12 cellular contexts compared by ENCODE assay signal in genomic region chr4:124030038-124030638, GRCh38.
DNase-seq lines count a peak whose midpoint lies in the region; ATAC-seq and TF ChIP-seq lines count a peak whose summit lies in the region.
"Had no signal": no experiment of that assay in that cellular context is flagged by ENCODE, and none has a peak within 500 bp of the region (broad histone marks: within the 10 kb centered on the region; RNA-seq: fewer than 3 reads in every experiment).

No MANE protein-coding gene starts in this region.

- no peaks in the 10 kb centered on the region for H3K36me3 ChIP-seq in psoas muscle (ENCODE audit: insufficient read depth in 1 of 2, low read depth in 1 of 2)
- H3K36me3 ChIP-seq: vagina had no signal

- H3K4me3 ChIP-seq in AG10803 (ENCODE audit: low read length): no peak overlapping the region
- no peak overlapping the region for H3K4me3 ChIP-seq in psoas muscle
- H3K4me3 ChIP-seq in dorsolateral prefrontal cortex: no peak overlapping the region
- H3K4me3 ChIP-seq: vagina had no signal

- H3K9me3 ChIP-seq in psoas muscle: no peaks in the 10 kb centered on the region
- H3K9me3 ChIP-seq: vagina had no signal

- H3K27me3 ChIP-seq in psoas muscle (ENCODE audit: insufficient read depth in 3 of 3, low read length in 2 of 3): no peaks in the 10 kb centered on the region
- H3K27me3 ChIP-seq in dorsolateral prefrontal cortex: no peaks in the 10 kb centered on the region
- H3K27me3 ChIP-seq: vagina had no signal

- WGBS in adipose tissue, 3 donors: 35 to 49% (median 43%) methylated on average over 3 of the region's 3 CpGs
- 26 to 42% (median 27%) methylated on average over 3 of the region's 3 CpGs for WGBS in psoas muscle, 3 donors

- DNase-seq in AG10803 (ENCODE audit: low read depth) (peak; percentile 47), left ventricle myocardium superior (peak; percentile 33), psoas muscle (no peak), midbrain (lab: John Stamatoyannopoulos, UW) (no peak), dorsolateral prefrontal cortex (no peak)
- DNase-seq: activated gamma-delta T cell treated with Interleukin-2 at 50 U/mL for 16 hours, NCI-H1105, NCI-H345 had no signal

- peaks cover 3% of the 10 kb centered on the region for H3K4me1 ChIP-seq in psoas muscle
- H3K4me1 ChIP-seq: vagina had no signal

- TF ChIP-seq CTCF in AG10803 (conservative IDR thresholded peaks at IDR 0.05; ENCODE audit: low read length) (no peak), psoas muscle (IDR thresholded peaks at IDR 0.05) (no peak), dorsolateral prefrontal cortex (IDR thresholded peaks at IDR 0.05 in 54 of 56, conservative IDR thresholded peaks at IDR 0.05 in 2 of 56; ENCODE audit: low read depth in 1 of 56, partially characterized antibody in 56 of 56) (no peak)

- ATAC-seq in left ventricle myocardium superior (peak; percentile 97), psoas muscle (peak; percentile 53 to 89 (median 64)), HG02623 (IDR thresholded peaks at IDR 0.05; ENCODE audit: unreplicated experiment) (no peak), HG02763 (IDR thresholded peaks at IDR 0.05; ENCODE audit: unreplicated experiment) (no peak)

- H3K27ac ChIP-seq in adipose tissue (ENCODE audit: low read depth, low read length): peak overlapping the region; percentile 75
- H3K27ac ChIP-seq in psoas muscle: no peak overlapping the region
- no peak overlapping the region for H3K27ac ChIP-seq in dorsolateral prefrontal cortex
- H3K27ac ChIP-seq: vagina had no signal

- intact Hi-C loops in left ventricle myocardium superior (cut with micrococcal nuclease): no loop called here
- intact Hi-C loops in psoas muscle (cut with DNase I): no loop called here
- intact Hi-C loops in dorsolateral prefrontal cortex (cut with DNase I): no loop called here

Comparison
In these comparisons a context has a peak if more than half of its experiments do, and no peak if none do; other contexts are left out.
1. DNase-seq: peak in AG10803 (single experiment) and left ventricle myocardium superior (single experiment); none in psoas muscle (0 of 2), midbrain (single experiment) and dorsolateral prefrontal cortex (0 of 10).
2. ATAC-seq: peak in left ventricle myocardium superior (single experiment) and psoas muscle (4 of 4); none in HG02623 (single experiment) and HG02763 (single experiment).